9 cellular contexts compared by ENCODE assay signal in genomic region chr10:92880233-92880861, GRCh38. TPM values are rescaled to one million over a fixed set of nuclear protein-coding genes. Genes with fewer than 3 reads are reported as not detected.
A peak's percentile ranks its signal among the peaks of the same experiment; 100 is the strongest.
DNase-seq lines count a peak whose midpoint lies in the region; ATAC-seq and TF ChIP-seq lines count a peak whose summit lies in the region.
"Had no signal": no experiment of that assay in that cellular context is flagged by ENCODE, and none has a peak within 500 bp of the region (broad histone marks: within the 10 kb centered on the region; RNA-seq: fewer than 3 reads in every experiment).

No MANE protein-coding gene starts in this region.

- DNase-seq in DMS53 (lab: John Stamatoyannopoulos, UW): peak; percentile 73
- DNase-seq in Kasumi-1 (lab: John Stamatoyannopoulos, UW): peak; percentile 91 to 98
- no peak for DNase-seq in RWPE2 (ENCODE audit: low spot score)
- peak; percentile 60 for DNase-seq in fibroblast of mammary gland (ENCODE audit: low read depth)
- no peak for DNase-seq in osteoblast (ENCODE audit: insufficient read length, low spot score, missing footprints)
- DNase-seq in activated gamma-delta T cell treated with Interleukin-2 at 50 U/mL for 16 hours: no peak
- DNase-seq in stimulated activated CD4-positive, alpha-beta T cell treated with anti-CD3 and anti-CD28 coated beads, Interleukin-4, amount 100 ng/mL, for 1 hour: no peak
- DNase-seq in effector CD4-positive, alpha-beta T cell: no peak

- H3K27me3 ChIP-seq in RWPE2 (ENCODE audit: insufficient read depth, poor library complexity, severe bottlenecking): no peaks in the 10 kb centered on the region
- no peaks in the 10 kb centered on the region for H3K27me3 ChIP-seq in osteoblast (ENCODE audit: insufficient read depth, low read length)
- H3K27me3 ChIP-seq: SJSA1 had no signal

- no peaks in the 10 kb centered on the region for H3K4me1 ChIP-seq in RWPE2 (ENCODE audit: insufficient read depth, poor library complexity, severe bottlenecking)
- no peaks in the 10 kb centered on the region for H3K4me1 ChIP-seq in osteoblast (ENCODE audit: insufficient read depth, low read length)

- peak overlapping the region; percentile 23 for H3K4me2 ChIP-seq in osteoblast (ENCODE audit: insufficient read depth, low read length)

- TF ChIP-seq CTCF in RWPE2 (IDR thresholded peaks at IDR 0.05; ENCODE audit: poor library complexity, severe bottlenecking) (peak; percentile 78), fibroblast of mammary gland (conservative IDR thresholded peaks at IDR 0.05; ENCODE audit: control insufficient read depth, insufficient read depth, low read depth, low read length) (peak; percentile 48), osteoblast (IDR thresholded peaks at IDR 0.05; ENCODE audit: extremely low read depth, low read depth, low read length) (peak; percentile 64)

- H3K9me3 ChIP-seq in RWPE2 (ENCODE audit: severe bottlenecking) (no peaks in the 10 kb centered on the region), osteoblast (ENCODE audit: low read depth, low read length) (no peaks in the 10 kb centered on the region)
- H3K9me3 ChIP-seq: SJSA1 had no signal

- no peaks in the 10 kb centered on the region for H4K20me1 ChIP-seq in osteoblast (ENCODE audit: insufficient read depth, low read length)

- H3K36me3 ChIP-seq in RWPE2 (ENCODE audit: low read depth) (no peaks in the 10 kb centered on the region), osteoblast (ENCODE audit: insufficient read depth, low read length) (no peaks in the 10 kb centered on the region)
- H3K36me3 ChIP-seq: SJSA1 had no signal

- no peaks in the 10 kb centered on the region for H3K79me2 ChIP-seq in osteoblast (ENCODE audit: insufficient read depth, low read length)

- no peak for ATAC-seq in RWPE2 (ENCODE audit: low read depth)

- no peak overlapping the region for H2AFZ ChIP-seq in osteoblast (ENCODE audit: low read length)

- H3K4me3 ChIP-seq in RWPE2 (ENCODE audit: severe bottlenecking): no peak overlapping the region
- no peak overlapping the region for H3K4me3 ChIP-seq in fibroblast of mammary gland (ENCODE audit: control insufficient read depth, low read depth, low read length)
- no peak overlapping the region for H3K4me3 ChIP-seq in osteoblast (ENCODE audit: insufficient read depth, low read length)
- H3K4me3 ChIP-seq: SJSA1 had no signal

- H3K27ac ChIP-seq in RWPE2 (ENCODE audit: poor library complexity, severe bottlenecking) (no peak overlapping the region), osteoblast (ENCODE audit: low read depth, low read length) (no peak overlapping the region)
- H3K27ac ChIP-seq: SJSA1 had no signal

RNA-seq across cellular contexts. Expression of gene EXOC6, which starts 32.0 kb away (rescaled TPM):
- 5.0 and 8.7 TPM in 2 replicates for total RNA-seq in osteoblast

Comparison
In these comparisons a context has a peak if more than half of its experiments do, and no peak if none do; other contexts are left out.
1. DNase-seq: peak in DMS53 (single experiment), Kasumi-1 (2 of 2) and fibroblast of mammary gland (single experiment); none in RWPE2 (single experiment), osteoblast (single experiment), activated gamma-delta T cell treated with Interleukin-2 at 50 U/mL for 16 hours (single experiment), stimulated activated CD4-positive, alpha-beta T cell treated with anti-CD3 and anti-CD28 coated beads, Interleukin-4, amount 100 ng/mL, for 1 hour (single experiment) and effector CD4-positive, alpha-beta T cell (single experiment).
2. Peak in every context shown above with its lines, with median percentiles within 50 percentile points of each other: CTCF ChIP-seq.